In genomic region chr22:19648419-19648929, GRCh38 we compare ENCODE assay signal across 1 cellular context.
TF ChIP-seq lines count a peak whose summit lies in the region.

No MANE protein-coding gene starts in this region.

TF ChIP-seq in K562, 482 proteins besides CTCF, POLR2A, EP300 and RAD21 (continued from another document and continues in another):
- TF ChIP-seq, protein P1, sequence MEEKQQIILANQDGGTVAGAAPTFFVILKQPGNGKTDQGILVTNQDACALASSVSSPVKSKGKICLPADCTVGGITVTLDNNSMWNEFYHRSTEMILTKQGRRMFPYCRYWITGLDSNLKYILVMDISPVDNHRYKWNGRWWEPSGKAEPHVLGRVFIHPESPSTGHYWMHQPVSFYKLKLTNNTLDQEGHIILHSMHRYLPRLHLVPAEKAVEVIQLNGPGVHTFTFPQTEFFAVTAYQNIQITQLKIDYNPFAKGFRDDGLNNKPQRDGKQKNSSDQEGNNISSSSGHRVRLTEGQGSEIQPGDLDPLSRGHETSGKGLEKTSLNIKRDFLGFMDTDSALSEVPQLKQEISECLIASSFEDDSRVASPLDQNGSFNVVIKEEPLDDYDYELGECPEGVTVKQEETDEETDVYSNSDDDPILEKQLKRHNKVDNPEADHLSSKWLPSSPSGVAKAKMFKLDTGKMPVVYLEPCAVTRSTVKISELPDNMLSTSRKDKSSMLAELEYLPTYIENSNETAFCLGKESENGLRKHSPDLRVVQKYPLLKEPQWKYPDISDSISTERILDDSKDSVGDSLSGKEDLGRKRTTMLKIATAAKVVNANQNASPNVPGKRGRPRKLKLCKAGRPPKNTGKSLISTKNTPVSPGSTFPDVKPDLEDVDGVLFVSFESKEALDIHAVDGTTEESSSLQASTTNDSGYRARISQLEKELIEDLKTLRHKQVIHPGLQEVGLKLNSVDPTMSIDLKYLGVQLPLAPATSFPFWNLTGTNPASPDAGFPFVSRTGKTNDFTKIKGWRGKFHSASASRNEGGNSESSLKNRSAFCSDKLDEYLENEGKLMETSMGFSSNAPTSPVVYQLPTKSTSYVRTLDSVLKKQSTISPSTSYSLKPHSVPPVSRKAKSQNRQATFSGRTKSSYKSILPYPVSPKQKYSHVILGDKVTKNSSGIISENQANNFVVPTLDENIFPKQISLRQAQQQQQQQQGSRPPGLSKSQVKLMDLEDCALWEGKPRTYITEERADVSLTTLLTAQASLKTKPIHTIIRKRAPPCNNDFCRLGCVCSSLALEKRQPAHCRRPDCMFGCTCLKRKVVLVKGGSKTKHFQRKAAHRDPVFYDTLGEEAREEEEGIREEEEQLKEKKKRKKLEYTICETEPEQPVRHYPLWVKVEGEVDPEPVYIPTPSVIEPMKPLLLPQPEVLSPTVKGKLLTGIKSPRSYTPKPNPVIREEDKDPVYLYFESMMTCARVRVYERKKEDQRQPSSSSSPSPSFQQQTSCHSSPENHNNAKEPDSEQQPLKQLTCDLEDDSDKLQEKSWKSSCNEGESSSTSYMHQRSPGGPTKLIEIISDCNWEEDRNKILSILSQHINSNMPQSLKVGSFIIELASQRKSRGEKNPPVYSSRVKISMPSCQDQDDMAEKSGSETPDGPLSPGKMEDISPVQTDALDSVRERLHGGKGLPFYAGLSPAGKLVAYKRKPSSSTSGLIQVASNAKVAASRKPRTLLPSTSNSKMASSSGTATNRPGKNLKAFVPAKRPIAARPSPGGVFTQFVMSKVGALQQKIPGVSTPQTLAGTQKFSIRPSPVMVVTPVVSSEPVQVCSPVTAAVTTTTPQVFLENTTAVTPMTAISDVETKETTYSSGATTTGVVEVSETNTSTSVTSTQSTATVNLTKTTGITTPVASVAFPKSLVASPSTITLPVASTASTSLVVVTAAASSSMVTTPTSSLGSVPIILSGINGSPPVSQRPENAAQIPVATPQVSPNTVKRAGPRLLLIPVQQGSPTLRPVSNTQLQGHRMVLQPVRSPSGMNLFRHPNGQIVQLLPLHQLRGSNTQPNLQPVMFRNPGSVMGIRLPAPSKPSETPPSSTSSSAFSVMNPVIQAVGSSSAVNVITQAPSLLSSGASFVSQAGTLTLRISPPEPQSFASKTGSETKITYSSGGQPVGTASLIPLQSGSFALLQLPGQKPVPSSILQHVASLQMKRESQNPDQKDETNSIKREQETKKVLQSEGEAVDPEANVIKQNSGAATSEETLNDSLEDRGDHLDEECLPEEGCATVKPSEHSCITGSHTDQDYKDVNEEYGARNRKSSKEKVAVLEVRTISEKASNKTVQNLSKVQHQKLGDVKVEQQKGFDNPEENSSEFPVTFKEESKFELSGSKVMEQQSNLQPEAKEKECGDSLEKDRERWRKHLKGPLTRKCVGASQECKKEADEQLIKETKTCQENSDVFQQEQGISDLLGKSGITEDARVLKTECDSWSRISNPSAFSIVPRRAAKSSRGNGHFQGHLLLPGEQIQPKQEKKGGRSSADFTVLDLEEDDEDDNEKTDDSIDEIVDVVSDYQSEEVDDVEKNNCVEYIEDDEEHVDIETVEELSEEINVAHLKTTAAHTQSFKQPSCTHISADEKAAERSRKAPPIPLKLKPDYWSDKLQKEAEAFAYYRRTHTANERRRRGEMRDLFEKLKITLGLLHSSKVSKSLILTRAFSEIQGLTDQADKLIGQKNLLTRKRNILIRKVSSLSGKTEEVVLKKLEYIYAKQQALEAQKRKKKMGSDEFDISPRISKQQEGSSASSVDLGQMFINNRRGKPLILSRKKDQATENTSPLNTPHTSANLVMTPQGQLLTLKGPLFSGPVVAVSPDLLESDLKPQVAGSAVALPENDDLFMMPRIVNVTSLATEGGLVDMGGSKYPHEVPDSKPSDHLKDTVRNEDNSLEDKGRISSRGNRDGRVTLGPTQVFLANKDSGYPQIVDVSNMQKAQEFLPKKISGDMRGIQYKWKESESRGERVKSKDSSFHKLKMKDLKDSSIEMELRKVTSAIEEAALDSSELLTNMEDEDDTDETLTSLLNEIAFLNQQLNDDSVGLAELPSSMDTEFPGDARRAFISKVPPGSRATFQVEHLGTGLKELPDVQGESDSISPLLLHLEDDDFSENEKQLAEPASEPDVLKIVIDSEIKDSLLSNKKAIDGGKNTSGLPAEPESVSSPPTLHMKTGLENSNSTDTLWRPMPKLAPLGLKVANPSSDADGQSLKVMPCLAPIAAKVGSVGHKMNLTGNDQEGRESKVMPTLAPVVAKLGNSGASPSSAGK (IDR thresholded peaks at IDR 0.05) = 0 out of 2 replicates have a peak, but pooled peaks have one; percentile 14
- TF ChIP-seq NR1H2 (CRISPR knock-in tag; IDR thresholded peaks at IDR 0.05) (no peak), ETV6 (IDR thresholded peaks at IDR 0.05; ENCODE audit: borderline replicate concordance in 1 of 2, low read depth in 2 of 2, low read length in 1 of 2) (no peak), ETV6 (CRISPR knock-in tag; IDR thresholded peaks at IDR 0.05; ENCODE audit: borderline replicate concordance) (no peak), ZBTB5 (IDR thresholded peaks at IDR 0.05) (peak; percentile 71; the same call in 1 of the 2 replicates), MLX (CRISPR knock-in tag; conservative IDR thresholded peaks at IDR 0.05) (no peak; a peak in 1 of 4 replicates), TOE1 (IDR thresholded peaks at IDR 0.05; ENCODE audit: borderline replicate concordance) (peak; percentile 79), TOE1 (CRISPR knock-in tag; IDR thresholded peaks at IDR 0.05; ENCODE audit: borderline replicate concordance, low read depth) (no peak), HNRNPL (IDR thresholded peaks at IDR 0.05; ENCODE audit: low read depth, low read length) (no peak), E2F3 (CRISPR knock-in tag; IDR thresholded peaks at IDR 0.05) (no peak), NR0B1 (IDR thresholded peaks at IDR 0.05; ENCODE audit: partially characterized antibody) (no peak), ZKSCAN1 (IDR thresholded peaks at IDR 0.05; ENCODE audit: low read depth, low read length) (no peak), ETV1 (tag; conservative IDR thresholded peaks at IDR 0.05; ENCODE audit: low read depth) (no peak), CBX1 (IDR thresholded peaks at IDR 0.05; ENCODE audit: low read depth) (peak; percentile 100), ZBTB17 (CRISPR knock-in tag; IDR thresholded peaks at IDR 0.05) (peak; percentile 56), FOXJ3 (CRISPR knock-in tag; IDR thresholded peaks at IDR 0.05) (no peak), ZNF133 (CRISPR knock-in tag; IDR thresholded peaks at IDR 0.05) (no peak), ZMIZ1 (IDR thresholded peaks at IDR 0.05; ENCODE audit: low read depth in 2 of 2, low read length in 2 of 2) (no peak), TCF15 (CRISPR knock-in tag; IDR thresholded peaks at IDR 0.05) (no peak), ZNF232 (CRISPR knock-in tag; IDR thresholded peaks at IDR 0.05) (no peak), TFAM (CRISPR knock-in tag; conservative IDR thresholded peaks at IDR 0.05) (no peak), NELFE (IDR thresholded peaks at IDR 0.05; ENCODE audit: insufficient read depth, insufficient read length) (no peak), NR2C2 (CRISPR knock-in tag; IDR thresholded peaks at IDR 0.05) (no peak), NR2C2 (tag; IDR thresholded peaks at IDR 0.05) (no peak), NFXL1 (CRISPR knock-in tag; IDR thresholded peaks at IDR 0.05) (0 out of 2 replicates have a peak, but pooled peaks have one; percentile 44), HEY1 (CRISPR knock-in tag; IDR thresholded peaks at IDR 0.05; ENCODE audit: borderline replicate concordance) (no peak), ZNF165 (CRISPR knock-in tag; IDR thresholded peaks at IDR 0.05; ENCODE audit: borderline replicate concordance) (no peak), EZH2 (IDR thresholded peaks at IDR 0.05; ENCODE audit: borderline replicate concordance, low read depth, low read length) (no peak; the same call in 1 of the 2 replicates)
- TF ChIP-seq, protein P2, sequence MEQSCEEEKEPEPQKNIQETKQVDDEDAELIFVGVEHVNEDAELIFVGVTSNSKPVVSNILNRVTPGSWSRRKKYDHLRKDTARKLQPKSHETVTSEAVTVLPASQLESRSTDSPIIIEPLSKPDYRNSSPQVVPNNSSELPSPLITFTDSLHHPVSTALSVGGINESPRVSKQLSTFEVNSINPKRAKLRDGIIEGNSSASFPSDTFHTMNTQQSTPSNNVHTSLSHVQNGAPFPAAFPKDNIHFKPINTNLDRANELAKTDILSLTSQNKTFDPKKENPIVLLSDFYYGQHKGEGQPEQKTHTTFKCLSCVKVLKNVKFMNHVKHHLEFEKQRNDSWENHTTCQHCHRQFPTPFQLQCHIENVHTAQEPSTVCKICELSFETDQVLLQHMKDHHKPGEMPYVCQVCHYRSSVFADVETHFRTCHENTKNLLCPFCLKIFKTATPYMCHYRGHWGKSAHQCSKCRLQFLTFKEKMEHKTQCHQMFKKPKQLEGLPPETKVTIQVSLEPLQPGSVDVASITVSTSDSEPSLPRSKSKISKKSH (CRISPR knock-in tag; IDR thresholded peaks at IDR 0.05) = peak; percentile 97
- TF ChIP-seq, protein P3, sequence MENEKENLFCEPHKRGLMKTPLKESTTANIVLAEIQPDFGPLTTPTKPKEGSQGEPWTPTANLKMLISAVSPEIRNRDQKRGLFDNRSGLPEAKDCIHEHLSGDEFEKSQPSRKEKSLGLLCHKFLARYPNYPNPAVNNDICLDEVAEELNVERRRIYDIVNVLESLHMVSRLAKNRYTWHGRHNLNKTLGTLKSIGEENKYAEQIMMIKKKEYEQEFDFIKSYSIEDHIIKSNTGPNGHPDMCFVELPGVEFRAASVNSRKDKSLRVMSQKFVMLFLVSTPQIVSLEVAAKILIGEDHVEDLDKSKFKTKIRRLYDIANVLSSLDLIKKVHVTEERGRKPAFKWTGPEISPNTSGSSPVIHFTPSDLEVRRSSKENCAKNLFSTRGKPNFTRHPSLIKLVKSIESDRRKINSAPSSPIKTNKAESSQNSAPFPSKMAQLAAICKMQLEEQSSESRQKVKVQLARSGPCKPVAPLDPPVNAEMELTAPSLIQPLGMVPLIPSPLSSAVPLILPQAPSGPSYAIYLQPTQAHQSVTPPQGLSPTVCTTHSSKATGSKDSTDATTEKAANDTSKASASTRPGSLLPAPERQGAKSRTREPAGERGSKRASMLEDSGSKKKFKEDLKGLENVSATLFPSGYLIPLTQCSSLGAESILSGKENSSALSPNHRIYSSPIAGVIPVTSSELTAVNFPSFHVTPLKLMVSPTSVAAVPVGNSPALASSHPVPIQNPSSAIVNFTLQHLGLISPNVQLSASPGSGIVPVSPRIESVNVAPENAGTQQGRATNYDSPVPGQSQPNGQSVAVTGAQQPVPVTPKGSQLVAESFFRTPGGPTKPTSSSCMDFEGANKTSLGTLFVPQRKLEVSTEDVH (IDR thresholded peaks at IDR 0.05; ENCODE audit: low read depth, partially characterized antibody) = peak; percentile 80
